In the genomic region with DNA sequence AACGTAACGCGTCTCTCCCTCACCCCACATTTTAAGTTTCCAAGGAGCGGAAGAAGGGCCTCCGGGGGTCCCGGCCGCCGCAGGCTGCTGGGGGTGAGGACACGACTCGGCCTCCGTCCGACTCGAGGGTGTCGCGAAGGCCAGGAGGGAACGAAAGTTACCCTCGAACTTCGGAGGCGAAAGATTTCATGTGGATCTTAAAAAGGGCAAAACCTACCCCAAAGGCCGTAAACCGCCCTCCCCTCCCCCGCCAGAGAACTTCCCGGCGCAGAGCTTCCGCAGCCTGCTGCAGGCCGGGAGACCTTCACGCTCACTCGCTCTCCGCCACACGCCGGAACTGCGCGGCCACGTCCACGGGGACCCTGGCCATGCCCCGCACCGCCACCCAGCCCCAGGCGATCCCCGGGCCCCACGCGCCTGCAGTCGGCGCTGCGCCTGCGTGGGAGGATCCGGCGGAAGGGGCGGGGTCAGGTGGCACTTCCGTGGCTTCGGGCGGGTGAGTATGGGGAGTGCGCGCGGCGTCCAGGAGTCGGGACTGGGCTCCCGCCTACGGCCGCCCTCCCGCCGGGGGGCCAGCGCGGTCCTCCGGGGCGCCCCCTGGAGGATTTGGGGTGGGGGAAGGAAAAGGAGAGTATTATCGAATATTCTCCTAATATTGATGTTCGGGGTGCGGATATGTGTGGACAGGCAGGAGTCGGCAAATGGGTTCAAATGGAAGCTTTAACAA, we compare ENCODE assay signal across 8 cellular contexts. TPM values are rescaled to one million over a fixed set of nuclear protein-coding genes. Genes with fewer than 3 reads are reported as not detected.
DNase-seq lines count a peak whose midpoint lies in the region; ATAC-seq and TF ChIP-seq lines count a peak whose summit lies in the region.

A gene (plus strand): TSS at position 474 of the 727 bp plus-strand sequence. CDS start 19,755 bp downstream, outside the sequence.

- H3K4me1 Mint-ChIP-seq in activated CD4-positive, alpha-beta T cell treated with anti-CD3 and anti-CD28 coated beads for 36 hours: peaks cover 49% of the 10 kb centered on the region

- H3K36me3 Mint-ChIP-seq in activated CD4-positive, alpha-beta T cell treated with anti-CD3 and anti-CD28 coated beads for 36 hours (ENCODE audit: low read depth): peaks cover 20% of the 10 kb centered on the region

- peak within 1 kb of the TSS; percentile 95 for H3K4me3 Mint-ChIP-seq in activated CD4-positive, alpha-beta T cell treated with anti-CD3 and anti-CD28 coated beads for 36 hours

- H3K27ac ChIP-seq in layer of hippocampus (ENCODE audit: low read depth, low read length): peak within 1 kb of the TSS; percentile 82

- POLR2A ChIA-PET in activated CD4-positive, alpha-beta T cell treated with anti-CD3 and anti-CD28 coated beads for 36 hours (lab: Charles Lee): interaction anchor here (0.7 to 1.0 kb wide), 2 partner anchors 101 to 210 kb away, joined by 3 to 6 read pairs; no protein-coding TSS in a partner anchor

- no peaks in the 10 kb centered on the region for H3K27me3 ChIP-seq in layer of hippocampus (ENCODE audit: control insufficient read depth, insufficient read depth, low read length)

- peak within 1 kb of the TSS; percentile 97 for H3K27ac Mint-ChIP-seq in activated CD4-positive, alpha-beta T cell treated with anti-CD3 and anti-CD28 coated beads for 36 hours

- peak within 1 kb of the TSS; percentile 76 for H3K4me3 ChIP-seq in choroid plexus epithelial cell (ENCODE audit: low read depth, low read length)

- intact Hi-C loops in activated CD4-positive, alpha-beta T cell treated with anti-CD3 and anti-CD28 coated beads for 36 hours (cut with DNase I, micrococcal nuclease): loop anchor here (1.0 to 10.0 kb wide), 18 partner anchors 101 to 1444 kb away; a partner anchor contains a TSS

- DNase-seq in Ammon's horn (ENCODE audit: low spot score) (peak; percentile 95), NCI-H510A (lab: John Stamatoyannopoulos, UW) (peak; percentile 81), choroid plexus epithelial cell (ENCODE audit: low read depth) (peak; percentile 94)
- peak; percentile 98 for DNase-seq in activated CD4-positive, alpha-beta T cell treated with anti-CD3 and anti-CD28 coated beads for 36 hours
- DNase-seq in stimulated activated CD4-positive, alpha-beta T cell treated with anti-CD3 and anti-CD28 coated beads, Interleukin-1b, Interleukin-23, amount 100 ng/mL, for 4 hours (ENCODE audit: low read depth in 2 of 2): peak; percentile 96

- H3K9me3 Mint-ChIP-seq in activated CD4-positive, alpha-beta T cell treated with anti-CD3 and anti-CD28 coated beads for 36 hours (ENCODE audit: low read depth): no peaks in the 10 kb centered on the region

- ATAC-seq in GM19025 (IDR thresholded peaks at IDR 0.05; ENCODE audit: low read depth, unreplicated experiment) (peak; percentile 76), HG03342 (IDR thresholded peaks at IDR 0.05; ENCODE audit: unreplicated experiment) (peak; percentile 80)
- ATAC-seq in activated CD4-positive, alpha-beta T cell treated with anti-CD3 and anti-CD28 coated beads for 36 hours: peak; percentile 84

- CTCF ChIA-PET in activated CD4-positive, alpha-beta T cell treated with anti-CD3 and anti-CD28 coated beads for 36 hours (lab: Charles Lee): interaction anchor here (0.7 to 3.4 kb wide), 7 partner anchors 15 to 532 kb away, joined by 3 to 8 read pairs (median 3); no protein-coding TSS in a partner anchor

- no peaks in the 10 kb centered on the region for H3K27me3 Mint-ChIP-seq in activated CD4-positive, alpha-beta T cell treated with anti-CD3 and anti-CD28 coated beads for 36 hours

- TF ChIP-seq CTCF in choroid plexus epithelial cell (conservative IDR thresholded peaks at IDR 0.05; ENCODE audit: low read depth, low read length): peak; percentile 59

RNA-seq across cellular contexts. Expression of the gene that starts here (rescaled TPM):
- total RNA-seq in activated CD4-positive, alpha-beta T cell treated with anti-CD3 and anti-CD28 coated beads for 36 hours: 10 to 100 TPM; 19.2 to 20.8 TPM

Comparison
In these comparisons a context has a peak if more than half of its experiments do, and no peak if none do; other contexts are left out.
1. Peak in every context shown above with its lines: DNase-seq, ATAC-seq, H3K4me3 ChIP-seq and H3K27ac ChIP-seq.